In the genomic region with DNA sequence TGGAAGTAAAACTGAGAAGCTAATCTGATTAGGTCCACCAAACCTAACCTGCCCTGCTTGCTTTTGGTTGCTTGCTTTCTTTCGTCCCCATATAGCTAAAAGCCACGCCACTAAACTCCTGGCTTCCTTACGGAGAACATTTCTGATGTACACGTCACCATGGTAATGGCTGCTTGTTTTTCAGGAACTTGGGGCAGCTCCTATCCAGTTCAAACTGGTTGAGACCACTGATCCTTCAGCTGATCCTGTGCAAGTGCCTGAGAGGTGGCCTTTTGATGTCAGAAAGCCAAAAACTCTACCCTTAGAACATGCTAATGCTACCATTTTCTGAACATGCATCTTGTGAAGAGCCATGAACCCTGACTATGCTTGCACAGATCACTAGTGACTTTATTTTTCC, we compare ENCODE assay signal across 26 cellular contexts. TPM values are rescaled to one million over a fixed set of nuclear protein-coding genes. Genes with fewer than 3 reads are reported as not detected.
"Had no signal": no experiment of that assay in that cellular context is flagged by ENCODE, and none has a peak within 500 bp of the region (broad histone marks: within the 10 kb centered on the region; RNA-seq: fewer than 3 reads in every experiment).

No MANE protein-coding gene starts in this region.

- H3K4me3 ChIP-seq: colonic mucosa, esophagus muscularis mucosa, gastrocnemius medialis, heart right ventricle, left ventricle myocardium inferior, lower lobe of right lung, neural progenitor cell, psoas muscle, right lobe of liver, thoracic aorta, transverse colon had no signal

- ATAC-seq: gastrocnemius medialis; heart right ventricle; lower lobe of right lung; natural killer cell treated with Interleukin-12 subunit alpha and Interleukin-12 subunit beta and Interleukin-15 and Interleukin-18, amount 100 ng/mL, for 72 hours; psoas muscle; right lobe of liver; stimulated activated naive B cell treated with anti-CD40 and anti-IgM and Interleukin-4, amounts not matched to agents 10 μg/mL and 1 μg/mL and 100 μg/mL, for 72 hours; stimulated activated naive CD8-positive, alpha-beta T cell treated with anti-CD3 and anti-CD28 coated beads, Interleukin-15, amount 100 ng/mL, for 72 hours had no signal

- H3K4me1 ChIP-seq: colonic mucosa, gastrocnemius medialis, lower lobe of right lung, neural progenitor cell, psoas muscle, right lobe of liver, transverse colon had no signal

- H3K36me3 ChIP-seq: colonic mucosa, esophagus muscularis mucosa, gastrocnemius medialis, heart right ventricle, left ventricle myocardium inferior, lower lobe of right lung, neural progenitor cell, right lobe of liver, thoracic aorta, transverse colon had no signal

- H3K9me3 ChIP-seq: colonic mucosa, gastrocnemius medialis, lower lobe of right lung, right lobe of liver, thoracic aorta, transverse colon had no signal

- DNase-seq: cerebellar nuclear complex; colonic mucosa; dermis blood vessel endothelial cell; effector CD4-positive, alpha-beta T cell; gastrocnemius medialis; heart right ventricle; islet precursor cell; left ventricle myocardium inferior; lower lobe of right lung; midbrain; occipital lobe; psoas muscle; retina; right lobe of liver; stimulated activated CD4-positive, alpha-beta T cell treated with anti-CD3 and anti-CD28 coated beads, Interleukin-1b, Interleukin-23, amount 100 ng/mL, for 48 hours; stimulated activated CD4-positive, alpha-beta T cell treated with anti-CD3 and anti-CD28 coated beads, Interleukin-4, amount 100 ng/mL, for 24 hours; stimulated activated naive B cell treated with anti-CD40 and anti-IgM and Interleukin-4, amounts not matched to agents 10 μg/mL and 1 μg/mL and 100 μg/mL, for 72 hours; stimulated activated naive CD8-positive, alpha-beta T cell treated with anti-CD3 and anti-CD28 coated beads, Interleukin-15, amount 100 ng/mL, for 72 hours; transverse colon had no signal

- H2AFZ ChIP-seq: neural progenitor cell had no signal

- H3K9ac ChIP-seq: neural progenitor cell had no signal

- H3K27ac ChIP-seq: colonic mucosa, esophagus muscularis mucosa, gastrocnemius medialis, heart right ventricle, left ventricle myocardium inferior, lower lobe of right lung, neural progenitor cell, psoas muscle, right lobe of liver, thoracic aorta, transverse colon had no signal

- H3K27me3 ChIP-seq: colonic mucosa, esophagus muscularis mucosa, gastrocnemius medialis, neural progenitor cell, right lobe of liver, transverse colon had no signal

- H3K4me2 ChIP-seq: neural progenitor cell had no signal

RNA-seq across cellular contexts. Expression of a gene that starts 14.4 kb away (rescaled TPM):
- total RNA-seq: dermis blood vessel endothelial cell; esophagus muscularis mucosa; fibroblast of villous mesenchyme; lower lobe of right lung; natural killer cell treated with Interleukin-12 subunit alpha and Interleukin-12 subunit beta and Interleukin-15 and Interleukin-18, amount 100 ng/mL, for 72 hours; occipital lobe; right lobe of liver; subcutaneous adipose tissue; thoracic aorta; transverse colon; ureter had no signal

RNA-seq across cellular contexts. Expression of a gene that starts 16.1 kb away (rescaled TPM):
- total RNA-seq: colonic mucosa; dermis blood vessel endothelial cell; esophagus muscularis mucosa; fibroblast of villous mesenchyme; gastrocnemius medialis; heart right ventricle; left ventricle myocardium inferior; lower lobe of right lung; natural killer cell treated with Interleukin-12 subunit alpha and Interleukin-12 subunit beta and Interleukin-15 and Interleukin-18, amount 100 ng/mL, for 72 hours; occipital lobe; psoas muscle; right lobe of liver; subcutaneous adipose tissue; thoracic aorta; transverse colon; ureter had no signal
- polyA plus RNA-seq: heart right ventricle, psoas muscle had no signal

RNA-seq across cellular contexts. Expression of a gene that starts 20.0 kb away (rescaled TPM):
- total RNA-seq: left ventricle myocardium inferior; natural killer cell treated with Interleukin-12 subunit alpha and Interleukin-12 subunit beta and Interleukin-15 and Interleukin-18, amount 100 ng/mL, for 72 hours; occipital lobe had no signal
